In the genomic region with DNA sequence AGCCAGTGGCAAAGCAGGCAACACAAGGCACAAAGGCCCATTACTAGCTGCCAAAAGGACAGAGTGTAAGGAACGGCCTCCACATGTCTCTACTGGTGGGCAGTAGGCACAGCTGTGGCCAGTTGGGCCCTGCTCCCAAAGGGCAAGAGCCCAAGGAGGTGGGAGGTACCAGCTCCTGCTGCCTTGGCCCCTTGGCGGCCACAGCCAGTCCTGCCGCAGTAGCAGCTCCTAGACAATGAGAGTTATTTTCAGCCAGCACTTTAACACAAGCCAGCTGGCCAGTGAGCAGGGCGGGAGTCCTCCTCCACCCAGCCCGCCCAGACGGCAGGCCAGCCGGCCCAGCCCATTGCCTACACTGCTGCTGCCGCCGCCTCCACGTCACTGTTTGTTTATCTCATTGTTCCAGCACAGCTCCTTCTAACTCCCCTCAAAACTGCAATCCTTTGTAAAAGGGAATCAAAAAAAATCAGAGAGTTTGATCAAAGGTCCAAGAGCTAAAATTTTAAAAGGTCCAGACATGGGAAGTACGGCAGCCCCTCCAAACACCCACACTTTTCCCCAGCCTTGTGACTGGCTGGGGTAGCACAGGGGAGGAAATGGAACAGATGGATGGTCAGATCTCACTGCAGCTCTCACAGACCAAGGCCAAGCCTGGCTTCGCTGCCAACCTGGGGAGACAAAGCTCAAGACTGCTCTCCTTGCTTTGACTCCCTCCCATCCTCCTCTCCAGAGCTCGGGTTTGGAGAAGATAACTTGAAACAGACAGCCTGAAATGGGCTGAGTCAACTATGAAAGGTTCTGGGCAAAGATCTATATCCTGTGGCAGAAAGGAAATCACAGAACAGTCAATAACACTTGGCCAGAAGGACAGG, we compare ENCODE assay signal across 1 cellular context.
TF ChIP-seq lines count a peak whose summit lies in the region.

No MANE protein-coding gene starts in this region.

TF ChIP-seq in HepG2, 621 proteins besides CTCF, POLR2A, EP300 and RAD21 (continued from another document and continues in another):
- TF ChIP-seq, protein P1, sequence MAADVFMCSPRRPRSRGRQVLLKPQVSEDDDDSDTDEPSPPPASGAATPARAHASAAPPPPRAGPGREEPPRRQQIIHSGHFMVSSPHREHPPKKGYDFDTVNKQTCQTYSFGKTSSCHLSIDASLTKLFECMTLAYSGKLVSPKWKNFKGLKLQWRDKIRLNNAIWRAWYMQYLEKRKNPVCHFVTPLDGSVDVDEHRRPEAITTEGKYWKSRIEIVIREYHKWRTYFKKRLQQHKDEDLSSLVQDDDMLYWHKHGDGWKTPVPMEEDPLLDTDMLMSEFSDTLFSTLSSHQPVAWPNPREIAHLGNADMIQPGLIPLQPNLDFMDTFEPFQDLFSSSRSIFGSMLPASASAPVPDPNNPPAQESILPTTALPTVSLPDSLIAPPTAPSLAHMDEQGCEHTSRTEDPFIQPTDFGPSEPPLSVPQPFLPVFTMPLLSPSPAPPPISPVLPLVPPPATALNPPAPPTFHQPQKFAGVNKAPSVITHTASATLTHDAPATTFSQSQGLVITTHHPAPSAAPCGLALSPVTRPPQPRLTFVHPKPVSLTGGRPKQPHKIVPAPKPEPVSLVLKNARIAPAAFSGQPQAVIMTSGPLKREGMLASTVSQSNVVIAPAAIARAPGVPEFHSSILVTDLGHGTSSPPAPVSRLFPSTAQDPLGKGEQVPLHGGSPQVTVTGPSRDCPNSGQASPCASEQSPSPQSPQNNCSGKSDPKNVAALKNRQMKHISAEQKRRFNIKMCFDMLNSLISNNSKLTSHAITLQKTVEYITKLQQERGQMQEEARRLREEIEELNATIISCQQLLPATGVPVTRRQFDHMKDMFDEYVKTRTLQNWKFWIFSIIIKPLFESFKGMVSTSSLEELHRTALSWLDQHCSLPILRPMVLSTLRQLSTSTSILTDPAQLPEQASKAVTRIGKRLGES (CRISPR knock-in tag; IDR thresholded peaks at IDR 0.05; ENCODE audit: borderline replicate concordance): no peak
- TF ChIP-seq FOXP1 (IDR thresholded peaks at IDR 0.05): no peak
- TF ChIP-seq FOXP1 (CRISPR knock-in tag; IDR thresholded peaks at IDR 0.05): no peak
- TF ChIP-seq ZNF746 (CRISPR knock-in tag; IDR thresholded peaks at IDR 0.05): no peak
- TF ChIP-seq PHB2 (IDR thresholded peaks at IDR 0.05; ENCODE audit: partially characterized antibody): no peak
- TF ChIP-seq, protein P2, sequence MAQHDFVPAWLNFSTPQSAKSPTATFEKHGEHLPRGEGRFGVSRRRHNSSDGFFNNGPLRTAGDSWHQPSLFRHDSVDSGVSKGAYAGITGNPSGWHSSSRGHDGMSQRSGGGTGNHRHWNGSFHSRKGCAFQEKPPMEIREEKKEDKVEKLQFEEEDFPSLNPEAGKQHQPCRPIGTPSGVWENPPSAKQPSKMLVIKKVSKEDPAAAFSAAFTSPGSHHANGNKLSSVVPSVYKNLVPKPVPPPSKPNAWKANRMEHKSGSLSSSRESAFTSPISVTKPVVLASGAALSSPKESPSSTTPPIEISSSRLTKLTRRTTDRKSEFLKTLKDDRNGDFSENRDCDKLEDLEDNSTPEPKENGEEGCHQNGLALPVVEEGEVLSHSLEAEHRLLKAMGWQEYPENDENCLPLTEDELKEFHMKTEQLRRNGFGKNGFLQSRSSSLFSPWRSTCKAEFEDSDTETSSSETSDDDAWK (CRISPR knock-in tag; IDR thresholded peaks at IDR 0.05): no peak
- no peak for TF ChIP-seq ZNF678 (CRISPR knock-in tag; IDR thresholded peaks at IDR 0.05)
- TF ChIP-seq, protein P3, sequence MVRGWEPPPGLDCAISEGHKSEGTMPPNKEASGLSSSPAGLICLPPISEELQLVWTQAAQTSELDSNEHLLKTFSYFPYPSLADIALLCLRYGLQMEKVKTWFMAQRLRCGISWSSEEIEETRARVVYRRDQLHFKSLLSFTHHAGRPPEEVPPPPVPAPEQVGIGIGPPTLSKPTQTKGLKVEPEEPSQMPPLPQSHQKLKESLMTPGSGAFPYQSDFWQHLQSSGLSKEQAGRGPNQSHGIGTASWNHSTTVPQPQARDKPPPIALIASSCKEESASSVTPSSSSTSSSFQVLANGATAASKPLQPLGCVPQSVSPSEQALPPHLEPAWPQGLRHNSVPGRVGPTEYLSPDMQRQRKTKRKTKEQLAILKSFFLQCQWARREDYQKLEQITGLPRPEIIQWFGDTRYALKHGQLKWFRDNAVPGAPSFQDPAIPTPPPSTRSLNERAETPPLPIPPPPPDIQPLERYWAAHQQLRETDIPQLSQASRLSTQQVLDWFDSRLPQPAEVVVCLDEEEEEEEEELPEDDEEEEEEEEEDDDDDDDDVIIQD (CRISPR knock-in tag; IDR thresholded peaks at IDR 0.05; ENCODE audit: low read depth): no peak
- TF ChIP-seq NFE2 (CRISPR knock-in tag; IDR thresholded peaks at IDR 0.05): no peak
- TF ChIP-seq ONECUT2 (CRISPR knock-in tag; IDR thresholded peaks at IDR 0.05): no peak
- TF ChIP-seq MYC (CRISPR knock-in tag; IDR thresholded peaks at IDR 0.05; ENCODE audit: borderline replicate concordance): no peak
- TF ChIP-seq ZBTB8A (CRISPR knock-in tag; IDR thresholded peaks at IDR 0.05; ENCODE audit: borderline replicate concordance, low read depth): no peak
- TF ChIP-seq, protein P4, sequence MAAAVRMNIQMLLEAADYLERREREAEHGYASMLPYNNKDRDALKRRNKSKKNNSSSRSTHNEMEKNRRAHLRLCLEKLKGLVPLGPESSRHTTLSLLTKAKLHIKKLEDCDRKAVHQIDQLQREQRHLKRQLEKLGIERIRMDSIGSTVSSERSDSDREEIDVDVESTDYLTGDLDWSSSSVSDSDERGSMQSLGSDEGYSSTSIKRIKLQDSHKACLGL (CRISPR knock-in tag; IDR thresholded peaks at IDR 0.05): no peak
- no peak for TF ChIP-seq HES4 (CRISPR knock-in tag; IDR thresholded peaks at IDR 0.05; ENCODE audit: borderline replicate concordance)
- TF ChIP-seq KAT2B (IDR thresholded peaks at IDR 0.05; ENCODE audit: borderline replicate concordance, low read depth, low read length): no peak
- no peak for TF ChIP-seq HOXA7 (CRISPR knock-in tag; IDR thresholded peaks at IDR 0.05)
- TF ChIP-seq ZNF468 (CRISPR knock-in tag; IDR thresholded peaks at IDR 0.05): no peak
- TF ChIP-seq LCORL (IDR thresholded peaks at IDR 0.05): no peak
- TF ChIP-seq LCORL (CRISPR knock-in tag; IDR thresholded peaks at IDR 0.05): 0 out of 2 replicates have a peak, but pooled peaks have one; percentile 24
- TF ChIP-seq SCMH1 (CRISPR knock-in tag; IDR thresholded peaks at IDR 0.05; ENCODE audit: borderline replicate concordance): no peak
- no peak for TF ChIP-seq TEAD2 (CRISPR knock-in tag; IDR thresholded peaks at IDR 0.05)
- no peak for TF ChIP-seq SRY (CRISPR knock-in tag; IDR thresholded peaks at IDR 0.05)
- TF ChIP-seq TOPORS (CRISPR knock-in tag; IDR thresholded peaks at IDR 0.05): no peak
- no peak for TF ChIP-seq ZC3H13 (CRISPR knock-in tag; IDR thresholded peaks at IDR 0.05)
- TF ChIP-seq, protein P5, sequence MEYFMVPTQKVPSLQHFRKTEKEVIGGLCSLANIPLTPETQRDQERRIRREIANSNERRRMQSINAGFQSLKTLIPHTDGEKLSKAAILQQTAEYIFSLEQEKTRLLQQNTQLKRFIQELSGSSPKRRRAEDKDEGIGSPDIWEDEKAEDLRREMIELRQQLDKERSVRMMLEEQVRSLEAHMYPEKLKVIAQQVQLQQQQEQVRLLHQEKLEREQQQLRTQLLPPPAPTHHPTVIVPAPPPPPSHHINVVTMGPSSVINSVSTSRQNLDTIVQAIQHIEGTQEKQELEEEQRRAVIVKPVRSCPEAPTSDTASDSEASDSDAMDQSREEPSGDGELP (IDR thresholded peaks at IDR 0.05; ENCODE audit: borderline replicate concordance, low read depth): peak; percentile 81
- TF ChIP-seq ZFP62 (CRISPR knock-in tag; IDR thresholded peaks at IDR 0.05): no peak
- TF ChIP-seq, protein P6, sequence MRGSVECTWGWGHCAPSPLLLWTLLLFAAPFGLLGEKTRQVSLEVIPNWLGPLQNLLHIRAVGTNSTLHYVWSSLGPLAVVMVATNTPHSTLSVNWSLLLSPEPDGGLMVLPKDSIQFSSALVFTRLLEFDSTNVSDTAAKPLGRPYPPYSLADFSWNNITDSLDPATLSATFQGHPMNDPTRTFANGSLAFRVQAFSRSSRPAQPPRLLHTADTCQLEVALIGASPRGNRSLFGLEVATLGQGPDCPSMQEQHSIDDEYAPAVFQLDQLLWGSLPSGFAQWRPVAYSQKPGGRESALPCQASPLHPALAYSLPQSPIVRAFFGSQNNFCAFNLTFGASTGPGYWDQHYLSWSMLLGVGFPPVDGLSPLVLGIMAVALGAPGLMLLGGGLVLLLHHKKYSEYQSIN (CRISPR knock-in tag; IDR thresholded peaks at IDR 0.05; ENCODE audit: borderline replicate concordance): no peak
- TF ChIP-seq, protein P7, sequence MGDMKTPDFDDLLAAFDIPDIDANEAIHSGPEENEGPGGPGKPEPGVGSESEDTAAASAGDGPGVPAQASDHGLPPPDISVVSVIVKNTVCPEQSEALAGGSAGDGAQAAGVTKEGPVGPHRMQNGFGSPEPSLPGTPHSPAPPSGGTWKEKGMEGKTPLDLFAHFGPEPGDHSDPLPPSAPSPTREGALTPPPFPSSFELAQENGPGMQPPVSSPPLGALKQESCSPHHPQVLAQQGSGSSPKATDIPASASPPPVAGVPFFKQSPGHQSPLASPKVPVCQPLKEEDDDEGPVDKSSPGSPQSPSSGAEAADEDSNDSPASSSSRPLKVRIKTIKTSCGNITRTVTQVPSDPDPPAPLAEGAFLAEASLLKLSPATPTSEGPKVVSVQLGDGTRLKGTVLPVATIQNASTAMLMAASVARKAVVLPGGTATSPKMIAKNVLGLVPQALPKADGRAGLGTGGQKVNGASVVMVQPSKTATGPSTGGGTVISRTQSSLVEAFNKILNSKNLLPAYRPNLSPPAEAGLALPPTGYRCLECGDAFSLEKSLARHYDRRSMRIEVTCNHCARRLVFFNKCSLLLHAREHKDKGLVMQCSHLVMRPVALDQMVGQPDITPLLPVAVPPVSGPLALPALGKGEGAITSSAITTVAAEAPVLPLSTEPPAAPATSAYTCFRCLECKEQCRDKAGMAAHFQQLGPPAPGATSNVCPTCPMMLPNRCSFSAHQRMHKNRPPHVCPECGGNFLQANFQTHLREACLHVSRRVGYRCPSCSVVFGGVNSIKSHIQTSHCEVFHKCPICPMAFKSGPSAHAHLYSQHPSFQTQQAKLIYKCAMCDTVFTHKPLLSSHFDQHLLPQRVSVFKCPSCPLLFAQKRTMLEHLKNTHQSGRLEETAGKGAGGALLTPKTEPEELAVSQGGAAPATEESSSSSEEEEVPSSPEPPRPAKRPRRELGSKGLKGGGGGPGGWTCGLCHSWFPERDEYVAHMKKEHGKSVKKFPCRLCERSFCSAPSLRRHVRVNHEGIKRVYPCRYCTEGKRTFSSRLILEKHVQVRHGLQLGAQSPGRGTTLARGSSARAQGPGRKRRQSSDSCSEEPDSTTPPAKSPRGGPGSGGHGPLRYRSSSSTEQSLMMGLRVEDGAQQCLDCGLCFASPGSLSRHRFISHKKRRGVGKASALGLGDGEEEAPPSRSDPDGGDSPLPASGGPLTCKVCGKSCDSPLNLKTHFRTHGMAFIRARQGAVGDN (CRISPR knock-in tag; IDR thresholded peaks at IDR 0.05): peak; percentile 54
- no peak for TF ChIP-seq CENPT (CRISPR knock-in tag; IDR thresholded peaks at IDR 0.05; ENCODE audit: low read depth)
- TF ChIP-seq, protein P8, sequence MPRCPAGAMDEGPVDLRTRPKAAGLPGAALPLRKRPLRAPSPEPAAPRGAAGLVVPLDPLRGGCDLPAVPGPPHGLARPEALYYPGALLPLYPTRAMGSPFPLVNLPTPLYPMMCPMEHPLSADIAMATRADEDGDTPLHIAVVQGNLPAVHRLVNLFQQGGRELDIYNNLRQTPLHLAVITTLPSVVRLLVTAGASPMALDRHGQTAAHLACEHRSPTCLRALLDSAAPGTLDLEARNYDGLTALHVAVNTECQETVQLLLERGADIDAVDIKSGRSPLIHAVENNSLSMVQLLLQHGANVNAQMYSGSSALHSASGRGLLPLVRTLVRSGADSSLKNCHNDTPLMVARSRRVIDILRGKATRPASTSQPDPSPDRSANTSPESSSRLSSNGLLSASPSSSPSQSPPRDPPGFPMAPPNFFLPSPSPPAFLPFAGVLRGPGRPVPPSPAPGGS (CRISPR knock-in tag; IDR thresholded peaks at IDR 0.05): 0 out of 2 replicates have a peak, but pooled peaks have one; percentile 31
- TF ChIP-seq ZNF253 (CRISPR knock-in tag; IDR thresholded peaks at IDR 0.05; ENCODE audit: borderline replicate concordance): no peak
- TF ChIP-seq ZNF20 (CRISPR knock-in tag; IDR thresholded peaks at IDR 0.05): no peak
- TF ChIP-seq, protein P9, sequence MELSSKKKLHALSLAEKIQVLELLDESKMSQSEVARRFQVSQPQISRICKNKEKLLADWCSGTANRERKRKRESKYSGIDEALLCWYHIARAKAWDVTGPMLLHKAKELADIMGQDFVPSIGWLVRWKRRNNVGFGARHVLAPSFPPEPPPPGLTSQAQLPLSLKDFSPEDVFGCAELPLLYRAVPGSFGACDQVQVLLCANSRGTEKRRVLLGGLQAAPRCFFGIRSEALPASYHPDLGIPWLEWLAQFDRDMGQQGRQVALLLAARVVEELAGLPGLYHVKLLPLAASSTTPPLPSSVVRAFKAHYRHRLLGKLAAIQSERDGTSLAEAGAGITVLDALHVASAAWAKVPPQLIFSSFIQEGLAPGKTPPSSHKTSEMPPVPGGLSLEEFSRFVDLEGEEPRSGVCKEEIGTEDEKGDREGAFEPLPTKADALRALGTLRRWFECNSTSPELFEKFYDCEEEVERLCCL (CRISPR knock-in tag; IDR thresholded peaks at IDR 0.05; ENCODE audit: borderline replicate concordance): no peak
- TF ChIP-seq ZNF598 (CRISPR knock-in tag; IDR thresholded peaks at IDR 0.05; ENCODE audit: borderline replicate concordance): 0 out of 2 replicates have a peak, but pooled peaks have one; percentile 46
- TF ChIP-seq HDAC1 (CRISPR knock-in tag; IDR thresholded peaks at IDR 0.05): no peak
- TF ChIP-seq ARNTL (CRISPR knock-in tag; IDR thresholded peaks at IDR 0.05): no peak
- TF ChIP-seq, protein P10, sequence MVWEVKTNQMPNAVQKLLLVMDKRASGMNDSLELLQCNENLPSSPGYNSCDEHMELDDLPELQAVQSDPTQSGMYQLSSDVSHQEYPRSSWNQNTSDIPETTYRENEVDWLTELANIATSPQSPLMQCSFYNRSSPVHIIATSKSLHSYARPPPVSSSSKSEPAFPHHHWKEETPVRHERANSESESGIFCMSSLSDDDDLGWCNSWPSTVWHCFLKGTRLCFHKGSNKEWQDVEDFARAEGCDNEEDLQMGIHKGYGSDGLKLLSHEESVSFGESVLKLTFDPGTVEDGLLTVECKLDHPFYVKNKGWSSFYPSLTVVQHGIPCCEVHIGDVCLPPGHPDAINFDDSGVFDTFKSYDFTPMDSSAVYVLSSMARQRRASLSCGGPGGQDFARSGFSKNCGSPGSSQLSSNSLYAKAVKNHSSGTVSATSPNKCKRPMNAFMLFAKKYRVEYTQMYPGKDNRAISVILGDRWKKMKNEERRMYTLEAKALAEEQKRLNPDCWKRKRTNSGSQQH (CRISPR knock-in tag; IDR thresholded peaks at IDR 0.05; ENCODE audit: low read depth): 0 out of 2 replicates have a peak, but pooled peaks have one; percentile 10
- no peak for TF ChIP-seq PLRG1 (conservative IDR thresholded peaks at IDR 0.05)
- TF ChIP-seq SYNCRIP (IDR thresholded peaks at IDR 0.05; ENCODE audit: insufficient read depth, low read depth, low read length): no peak
- TF ChIP-seq ZNF652 (CRISPR knock-in tag; IDR thresholded peaks at IDR 0.05; ENCODE audit: borderline replicate concordance, low read depth): no peak
- no peak for TF ChIP-seq RBM39 (IDR thresholded peaks at IDR 0.05; ENCODE audit: low read depth, low read length, poor library complexity, severe bottlenecking)
- TF ChIP-seq FIP1L1 (IDR thresholded peaks at IDR 0.05; ENCODE audit: borderline replicate concordance, insufficient read depth, low read depth, low read length): no peak
- no peak for TF ChIP-seq ZNF136 (CRISPR knock-in tag; IDR thresholded peaks at IDR 0.05; ENCODE audit: low read depth)
- TF ChIP-seq ZNF83 (CRISPR knock-in tag; IDR thresholded peaks at IDR 0.05; ENCODE audit: borderline replicate concordance): no peak
- peak; percentile 22; the same call in 1 of the 2 replicates for TF ChIP-seq SOX5 (CRISPR knock-in tag; IDR thresholded peaks at IDR 0.05; ENCODE audit: borderline replicate concordance)
- no peak for TF ChIP-seq ZBTB7B (CRISPR knock-in tag; IDR thresholded peaks at IDR 0.05)
